ENCODE assay signal across 1 cellular context in the genomic region with DNA sequence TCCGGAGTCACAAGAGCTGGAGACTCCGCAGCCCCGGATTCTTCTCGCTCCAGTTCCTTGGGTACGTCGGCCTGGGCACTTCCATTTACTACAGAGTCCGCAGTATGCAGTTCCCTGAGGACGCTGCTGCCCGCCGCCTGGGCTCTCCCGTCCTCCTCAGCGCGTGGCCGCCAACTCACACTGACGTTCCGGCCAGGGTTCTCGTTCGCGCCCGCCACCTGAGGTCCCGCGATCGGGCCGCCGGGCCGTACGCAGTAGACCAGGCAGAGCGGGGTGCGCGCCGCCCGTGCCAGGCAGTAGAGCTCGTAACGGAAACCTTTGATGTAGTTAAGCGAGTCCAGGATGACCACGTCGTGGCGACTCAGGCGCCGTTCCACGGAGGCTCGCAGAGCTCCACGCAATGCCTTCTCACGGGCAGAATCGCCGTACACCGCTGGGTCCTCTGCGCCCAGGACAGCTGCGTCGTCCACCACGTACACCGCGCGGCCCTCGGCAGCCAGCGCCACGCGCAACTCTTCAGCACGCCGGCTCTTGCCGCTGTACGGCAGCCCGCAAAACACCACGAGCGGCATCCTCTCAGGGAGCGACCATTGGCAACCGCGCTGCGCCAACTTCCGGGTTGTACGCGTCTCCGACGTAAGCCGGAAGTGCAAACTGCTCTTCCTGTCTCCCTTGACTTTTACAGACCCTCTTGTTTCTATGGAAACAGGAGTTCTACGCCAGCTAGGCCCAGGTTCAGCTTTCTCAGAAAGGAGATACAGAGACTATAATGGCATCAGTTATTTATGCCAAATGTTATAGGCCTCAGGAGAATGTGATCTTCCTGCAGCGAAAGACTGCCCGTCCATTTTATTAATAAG.
A peak's percentile ranks its signal among the peaks of the same experiment; 100 is the strongest.
TF ChIP-seq lines count a peak whose summit lies in the region.

A gene with protein sequence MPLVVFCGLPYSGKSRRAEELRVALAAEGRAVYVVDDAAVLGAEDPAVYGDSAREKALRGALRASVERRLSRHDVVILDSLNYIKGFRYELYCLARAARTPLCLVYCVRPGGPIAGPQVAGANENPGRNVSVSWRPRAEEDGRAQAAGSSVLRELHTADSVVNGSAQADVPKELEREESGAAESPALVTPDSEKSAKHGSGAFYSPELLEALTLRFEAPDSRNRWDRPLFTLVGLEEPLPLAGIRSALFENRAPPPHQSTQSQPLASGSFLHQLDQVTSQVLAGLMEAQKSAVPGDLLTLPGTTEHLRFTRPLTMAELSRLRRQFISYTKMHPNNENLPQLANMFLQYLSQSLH (minus strand): TSS at position 621 of the 860 bp plus-strand sequence. CDS start 49 bp downstream, at position 572.

TF ChIP-seq in K562, 482 proteins besides CTCF, POLR2A, EP300 and RAD21 (continued from another document and continues in another):
- TF ChIP-seq, protein P1, sequence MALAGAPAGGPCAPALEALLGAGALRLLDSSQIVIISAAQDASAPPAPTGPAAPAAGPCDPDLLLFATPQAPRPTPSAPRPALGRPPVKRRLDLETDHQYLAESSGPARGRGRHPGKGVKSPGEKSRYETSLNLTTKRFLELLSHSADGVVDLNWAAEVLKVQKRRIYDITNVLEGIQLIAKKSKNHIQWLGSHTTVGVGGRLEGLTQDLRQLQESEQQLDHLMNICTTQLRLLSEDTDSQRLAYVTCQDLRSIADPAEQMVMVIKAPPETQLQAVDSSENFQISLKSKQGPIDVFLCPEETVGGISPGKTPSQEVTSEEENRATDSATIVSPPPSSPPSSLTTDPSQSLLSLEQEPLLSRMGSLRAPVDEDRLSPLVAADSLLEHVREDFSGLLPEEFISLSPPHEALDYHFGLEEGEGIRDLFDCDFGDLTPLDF (CRISPR knock-in tag; IDR thresholded peaks at IDR 0.05): peak; percentile 83; the same call in 1 of the 2 replicates
- TF ChIP-seq, protein P2, sequence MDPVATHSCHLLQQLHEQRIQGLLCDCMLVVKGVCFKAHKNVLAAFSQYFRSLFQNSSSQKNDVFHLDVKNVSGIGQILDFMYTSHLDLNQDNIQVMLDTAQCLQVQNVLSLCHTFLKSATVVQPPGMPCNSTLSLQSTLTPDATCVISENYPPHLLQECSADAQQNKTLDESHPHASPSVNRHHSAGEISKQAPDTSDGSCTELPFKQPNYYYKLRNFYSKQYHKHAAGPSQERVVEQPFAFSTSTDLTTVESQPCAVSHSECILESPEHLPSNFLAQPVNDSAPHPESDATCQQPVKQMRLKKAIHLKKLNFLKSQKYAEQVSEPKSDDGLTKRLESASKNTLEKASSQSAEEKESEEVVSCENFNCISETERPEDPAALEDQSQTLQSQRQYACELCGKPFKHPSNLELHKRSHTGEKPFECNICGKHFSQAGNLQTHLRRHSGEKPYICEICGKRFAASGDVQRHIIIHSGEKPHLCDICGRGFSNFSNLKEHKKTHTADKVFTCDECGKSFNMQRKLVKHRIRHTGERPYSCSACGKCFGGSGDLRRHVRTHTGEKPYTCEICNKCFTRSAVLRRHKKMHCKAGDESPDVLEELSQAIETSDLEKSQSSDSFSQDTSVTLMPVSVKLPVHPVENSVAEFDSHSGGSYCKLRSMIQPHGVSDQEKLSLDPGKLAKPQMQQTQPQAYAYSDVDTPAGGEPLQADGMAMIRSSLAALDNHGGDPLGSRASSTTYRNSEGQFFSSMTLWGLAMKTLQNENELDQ (CRISPR knock-in tag; IDR thresholded peaks at IDR 0.05; ENCODE audit: borderline replicate concordance): no peak
- TF ChIP-seq GTF2A2 (tag; IDR thresholded peaks at IDR 0.05) (no peak), SMARCA5 (IDR thresholded peaks at IDR 0.05) (no peak), RFX1 (IDR thresholded peaks at IDR 0.05) (peak; percentile 97), ZNF655 (CRISPR knock-in tag; IDR thresholded peaks at IDR 0.05) (no peak), MEIS2 (IDR thresholded peaks at IDR 0.05; ENCODE audit: partially characterized antibody) (no peak), ETV6 (IDR thresholded peaks at IDR 0.05; ENCODE audit: borderline replicate concordance in 1 of 2, low read depth in 2 of 2, low read length in 1 of 2) (peak in 1 of 2 experiments; percentile 86; a peak in 3 of 4 replicates), ETV6 (CRISPR knock-in tag; IDR thresholded peaks at IDR 0.05; ENCODE audit: borderline replicate concordance) (peak; percentile 55; the same call in 1 of the 2 replicates), HINFP (tag; conservative IDR thresholded peaks at IDR 0.05; ENCODE audit: low read depth) (no peak), MAFF (IDR thresholded peaks at IDR 0.05; ENCODE audit: low read length) (no peak), SETDB1 (IDR thresholded peaks at IDR 0.05; ENCODE audit: low read length) (no peak), E2F8 (IDR thresholded peaks at IDR 0.05; ENCODE audit: low read depth, partially characterized antibody) (peak; percentile 98), HNRNPLL (IDR thresholded peaks at IDR 0.05; ENCODE audit: low read depth, low read length, poor library complexity, severe bottlenecking) (peak; percentile 79), FOSL1 (tag; conservative IDR thresholded peaks at IDR 0.05) (peak; percentile 4; the same call in 1 of the 2 replicates), NONO (IDR thresholded peaks at IDR 0.05; ENCODE audit: low read depth in 2 of 2, low read length in 1 of 2) (0 out of 4 replicates have a peak, but pooled peaks of 1 of the 2 experiments have one; percentile 52), CBX8 (IDR thresholded peaks at IDR 0.05; ENCODE audit: borderline replicate concordance, extremely low read depth, low read depth, low read length, poor library complexity, severe bottlenecking) (no peak), PYGO2 (tag; IDR thresholded peaks at IDR 0.05) (no peak), NR4A1 (CRISPR knock-in tag; IDR thresholded peaks at IDR 0.05) (0 out of 2 replicates have a peak, but pooled peaks have one; percentile 62), NR4A1 (tag; IDR thresholded peaks at IDR 0.05) (no peak), TARDBP (IDR thresholded peaks at IDR 0.05) (peak; percentile 85), RBFOX2 (IDR thresholded peaks at IDR 0.05; ENCODE audit: low read depth, low read length) (peak; percentile 94), ZKSCAN8 (CRISPR knock-in tag; IDR thresholded peaks at IDR 0.05) (no peak), NFATC3 (IDR thresholded peaks at IDR 0.05) (0 out of 2 replicates have a peak, but pooled peaks have one; percentile 51), TAF15 (IDR thresholded peaks at IDR 0.05; ENCODE audit: low read depth, low read length) (no peak), SNRNP70 (optimal IDR thresholded peaks at IDR 0.05; ENCODE audit: low read depth, low read length) (no peak), POLR2G (IDR thresholded peaks at IDR 0.05; ENCODE audit: low read depth, low read length) (peak; percentile 91), SRSF1 (IDR thresholded peaks at IDR 0.05; ENCODE audit: low read depth, low read length) (no peak), TEAD2 (tag; IDR thresholded peaks at IDR 0.05) (no peak)
- TF ChIP-seq, protein P3, sequence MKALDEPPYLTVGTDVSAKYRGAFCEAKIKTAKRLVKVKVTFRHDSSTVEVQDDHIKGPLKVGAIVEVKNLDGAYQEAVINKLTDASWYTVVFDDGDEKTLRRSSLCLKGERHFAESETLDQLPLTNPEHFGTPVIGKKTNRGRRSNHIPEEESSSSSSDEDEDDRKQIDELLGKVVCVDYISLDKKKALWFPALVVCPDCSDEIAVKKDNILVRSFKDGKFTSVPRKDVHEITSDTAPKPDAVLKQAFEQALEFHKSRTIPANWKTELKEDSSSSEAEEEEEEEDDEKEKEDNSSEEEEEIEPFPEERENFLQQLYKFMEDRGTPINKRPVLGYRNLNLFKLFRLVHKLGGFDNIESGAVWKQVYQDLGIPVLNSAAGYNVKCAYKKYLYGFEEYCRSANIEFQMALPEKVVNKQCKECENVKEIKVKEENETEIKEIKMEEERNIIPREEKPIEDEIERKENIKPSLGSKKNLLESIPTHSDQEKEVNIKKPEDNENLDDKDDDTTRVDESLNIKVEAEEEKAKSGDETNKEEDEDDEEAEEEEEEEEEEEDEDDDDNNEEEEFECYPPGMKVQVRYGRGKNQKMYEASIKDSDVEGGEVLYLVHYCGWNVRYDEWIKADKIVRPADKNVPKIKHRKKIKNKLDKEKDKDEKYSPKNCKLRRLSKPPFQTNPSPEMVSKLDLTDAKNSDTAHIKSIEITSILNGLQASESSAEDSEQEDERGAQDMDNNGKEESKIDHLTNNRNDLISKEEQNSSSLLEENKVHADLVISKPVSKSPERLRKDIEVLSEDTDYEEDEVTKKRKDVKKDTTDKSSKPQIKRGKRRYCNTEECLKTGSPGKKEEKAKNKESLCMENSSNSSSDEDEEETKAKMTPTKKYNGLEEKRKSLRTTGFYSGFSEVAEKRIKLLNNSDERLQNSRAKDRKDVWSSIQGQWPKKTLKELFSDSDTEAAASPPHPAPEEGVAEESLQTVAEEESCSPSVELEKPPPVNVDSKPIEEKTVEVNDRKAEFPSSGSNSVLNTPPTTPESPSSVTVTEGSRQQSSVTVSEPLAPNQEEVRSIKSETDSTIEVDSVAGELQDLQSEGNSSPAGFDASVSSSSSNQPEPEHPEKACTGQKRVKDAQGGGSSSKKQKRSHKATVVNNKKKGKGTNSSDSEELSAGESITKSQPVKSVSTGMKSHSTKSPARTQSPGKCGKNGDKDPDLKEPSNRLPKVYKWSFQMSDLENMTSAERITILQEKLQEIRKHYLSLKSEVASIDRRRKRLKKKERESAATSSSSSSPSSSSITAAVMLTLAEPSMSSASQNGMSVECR (CRISPR knock-in tag; IDR thresholded peaks at IDR 0.05): peak; percentile 99
- TF ChIP-seq, protein P4, sequence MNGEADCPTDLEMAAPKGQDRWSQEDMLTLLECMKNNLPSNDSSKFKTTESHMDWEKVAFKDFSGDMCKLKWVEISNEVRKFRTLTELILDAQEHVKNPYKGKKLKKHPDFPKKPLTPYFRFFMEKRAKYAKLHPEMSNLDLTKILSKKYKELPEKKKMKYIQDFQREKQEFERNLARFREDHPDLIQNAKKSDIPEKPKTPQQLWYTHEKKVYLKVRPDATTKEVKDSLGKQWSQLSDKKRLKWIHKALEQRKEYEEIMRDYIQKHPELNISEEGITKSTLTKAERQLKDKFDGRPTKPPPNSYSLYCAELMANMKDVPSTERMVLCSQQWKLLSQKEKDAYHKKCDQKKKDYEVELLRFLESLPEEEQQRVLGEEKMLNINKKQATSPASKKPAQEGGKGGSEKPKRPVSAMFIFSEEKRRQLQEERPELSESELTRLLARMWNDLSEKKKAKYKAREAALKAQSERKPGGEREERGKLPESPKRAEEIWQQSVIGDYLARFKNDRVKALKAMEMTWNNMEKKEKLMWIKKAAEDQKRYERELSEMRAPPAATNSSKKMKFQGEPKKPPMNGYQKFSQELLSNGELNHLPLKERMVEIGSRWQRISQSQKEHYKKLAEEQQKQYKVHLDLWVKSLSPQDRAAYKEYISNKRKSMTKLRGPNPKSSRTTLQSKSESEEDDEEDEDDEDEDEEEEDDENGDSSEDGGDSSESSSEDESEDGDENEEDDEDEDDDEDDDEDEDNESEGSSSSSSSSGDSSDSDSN (IDR thresholded peaks at IDR 0.05; ENCODE audit: borderline replicate concordance in 1 of 2, low read depth in 2 of 2, low read length in 2 of 2): peak; percentile 21 to 67; a peak in 2 of 4 replicates
- TF ChIP-seq, protein P5, sequence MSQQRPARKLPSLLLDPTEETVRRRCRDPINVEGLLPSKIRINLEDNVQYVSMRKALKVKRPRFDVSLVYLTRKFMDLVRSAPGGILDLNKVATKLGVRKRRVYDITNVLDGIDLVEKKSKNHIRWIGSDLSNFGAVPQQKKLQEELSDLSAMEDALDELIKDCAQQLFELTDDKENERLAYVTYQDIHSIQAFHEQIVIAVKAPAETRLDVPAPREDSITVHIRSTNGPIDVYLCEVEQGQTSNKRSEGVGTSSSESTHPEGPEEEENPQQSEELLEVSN (IDR thresholded peaks at IDR 0.05; ENCODE audit: borderline replicate concordance in 1 of 2, extremely low read depth in 1 of 2, insufficient read depth in 1 of 2, insufficient read length in 1 of 2, low read depth in 1 of 2, low read length in 1 of 2, poor library complexity in 1 of 2, severe bottlenecking in 1 of 2): peak; percentile 42 to 56
- TF ChIP-seq, protein P6, sequence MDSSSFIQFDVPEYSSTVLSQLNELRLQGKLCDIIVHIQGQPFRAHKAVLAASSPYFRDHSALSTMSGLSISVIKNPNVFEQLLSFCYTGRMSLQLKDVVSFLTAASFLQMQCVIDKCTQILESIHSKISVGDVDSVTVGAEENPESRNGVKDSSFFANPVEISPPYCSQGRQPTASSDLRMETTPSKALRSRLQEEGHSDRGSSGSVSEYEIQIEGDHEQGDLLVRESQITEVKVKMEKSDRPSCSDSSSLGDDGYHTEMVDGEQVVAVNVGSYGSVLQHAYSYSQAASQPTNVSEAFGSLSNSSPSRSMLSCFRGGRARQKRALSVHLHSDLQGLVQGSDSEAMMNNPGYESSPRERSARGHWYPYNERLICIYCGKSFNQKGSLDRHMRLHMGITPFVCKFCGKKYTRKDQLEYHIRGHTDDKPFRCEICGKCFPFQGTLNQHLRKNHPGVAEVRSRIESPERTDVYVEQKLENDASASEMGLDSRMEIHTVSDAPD (CRISPR knock-in tag; IDR thresholded peaks at IDR 0.05): no peak
